20 cellular contexts compared by ENCODE assay signal in the genomic region with DNA sequence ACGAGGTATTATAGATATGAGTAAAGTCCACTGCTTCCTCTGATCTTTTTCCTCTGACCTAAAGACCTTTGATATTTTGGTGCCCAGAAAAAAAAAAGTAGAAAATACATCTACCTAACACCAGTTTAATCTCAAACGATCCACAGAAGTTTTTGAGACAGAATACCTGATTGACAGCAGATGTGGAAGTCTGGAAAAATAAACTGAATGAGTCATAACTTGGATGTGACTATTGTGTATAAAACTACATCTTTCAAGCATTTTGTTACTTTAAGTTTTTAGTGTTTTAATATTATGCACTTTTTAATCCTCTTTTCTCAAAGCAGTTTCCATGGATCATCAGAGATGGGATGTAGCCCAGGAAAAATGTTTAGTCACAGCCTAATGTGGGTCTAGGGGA.
"Had no signal": no experiment of that assay in that cellular context is flagged by ENCODE, and none has a peak within 500 bp of the region (broad histone marks: within the 10 kb centered on the region; RNA-seq: fewer than 3 reads in every experiment).

No MANE protein-coding gene starts in this region.

- H3K4me1 Mint-ChIP-seq: activated CD4-positive, alpha-beta T cell treated with anti-CD3 and anti-CD28 coated beads, Interleukin-2, amount 10 ng/mL, durations not matched to agents 7 days and 5 days; memory B cell; stimulated activated memory B cell treated with anti-CD40 and anti-IgM and Interleukin-4, amounts not matched to agents 10 μg/mL and 1 μg/mL and 100 μg/mL, for 72 hours had no signal

- H3K9me3 Mint-ChIP-seq: activated CD4-positive, alpha-beta T cell treated with anti-CD3 and anti-CD28 coated beads, Interleukin-2, amount 10 ng/mL, durations not matched to agents 7 days and 5 days had no signal

- ATAC-seq: activated T-cell treated with anti-CD3 and anti-CD28 coated beads, Interleukin-2, amount 50 U/mL, for 72 hours; effector memory CD8-positive, alpha-beta T cell; left ventricle myocardium superior; natural killer cell treated with Interleukin-12 subunit alpha and Interleukin-12 subunit beta and Interleukin-15 and Interleukin-18, amount 100 ng/mL, for 72 hours; stimulated activated memory B cell treated with anti-CD40 and anti-IgM and Interleukin-4, amounts not matched to agents 10 μg/mL and 1 μg/mL and 100 μg/mL, for 72 hours had no signal

- H3K9me3 ChIP-seq: thyroid gland had no signal

- H3K4me3 ChIP-seq: thyroid gland had no signal

- DNase-seq: activated CD4-positive, alpha-beta T cell treated with anti-CD3 and anti-CD28 coated beads, Interleukin-2, amount 10 ng/mL, durations not matched to agents 7 days and 5 days; activated CD8-positive, alpha-beta memory T cell treated with anti-CD3 and anti-CD28 coated beads, Interleukin-2, amount 50 U/mL, for 48 hours; activated gamma-delta T cell treated with Interleukin-2 at 50 U/mL for 16 hours; activated T-cell treated with anti-CD3 and anti-CD28 coated beads, Interleukin-2, amount 50 U/mL, for 72 hours; amygdala; cerebellar nuclear complex; dermis blood vessel endothelial cell; effector memory CD8-positive, alpha-beta T cell; glutamatergic neuron; hypothalamus; left ventricle myocardium superior; posterior cingulate gyrus; retina; stimulated activated CD4-positive, alpha-beta T cell treated with anti-CD3 and anti-CD28 coated beads, Interleukin-2, amount 100 ng/mL, for 48 hours; T-helper 9 cell; thyroid gland had no signal

- H3K4me3 Mint-ChIP-seq: activated CD4-positive, alpha-beta T cell treated with anti-CD3 and anti-CD28 coated beads, Interleukin-2, amount 10 ng/mL, durations not matched to agents 7 days and 5 days; activated naive CD8-positive, alpha-beta T cell; activated T-cell treated with anti-CD3 and anti-CD28 coated beads, Interleukin-2, amount 50 U/mL, for 72 hours; effector memory CD8-positive, alpha-beta T cell; memory B cell; natural killer cell treated with Interleukin-12 subunit alpha and Interleukin-12 subunit beta and Interleukin-15 and Interleukin-18, amount 100 ng/mL, for 72 hours; stimulated activated memory B cell treated with anti-CD40 and anti-IgM and Interleukin-4, amounts not matched to agents 10 μg/mL and 1 μg/mL and 100 μg/mL, for 72 hours had no signal

- H3K27ac ChIP-seq: thyroid gland had no signal

- H3K4me1 ChIP-seq: thyroid gland had no signal

- H3K27me3 ChIP-seq: thyroid gland had no signal

- H3K36me3 ChIP-seq: thyroid gland had no signal

- H3K27ac Mint-ChIP-seq: activated CD4-positive, alpha-beta T cell treated with anti-CD3 and anti-CD28 coated beads, Interleukin-2, amount 10 ng/mL, durations not matched to agents 7 days and 5 days; activated naive CD8-positive, alpha-beta T cell; activated T-cell treated with anti-CD3 and anti-CD28 coated beads, Interleukin-2, amount 50 U/mL, for 72 hours; effector memory CD8-positive, alpha-beta T cell; memory B cell; natural killer cell treated with Interleukin-12 subunit alpha and Interleukin-12 subunit beta and Interleukin-15 and Interleukin-18, amount 100 ng/mL, for 72 hours; stimulated activated memory B cell treated with anti-CD40 and anti-IgM and Interleukin-4, amounts not matched to agents 10 μg/mL and 1 μg/mL and 100 μg/mL, for 72 hours had no signal

- H3K27me3 Mint-ChIP-seq: activated CD4-positive, alpha-beta T cell treated with anti-CD3 and anti-CD28 coated beads, Interleukin-2, amount 10 ng/mL, durations not matched to agents 7 days and 5 days; activated naive CD8-positive, alpha-beta T cell; effector memory CD8-positive, alpha-beta T cell; memory B cell; natural killer cell treated with Interleukin-12 subunit alpha and Interleukin-12 subunit beta and Interleukin-15 and Interleukin-18, amount 100 ng/mL, for 72 hours; stimulated activated memory B cell treated with anti-CD40 and anti-IgM and Interleukin-4, amounts not matched to agents 10 μg/mL and 1 μg/mL and 100 μg/mL, for 72 hours had no signal

- H3K36me3 Mint-ChIP-seq: activated naive CD8-positive, alpha-beta T cell; memory B cell; stimulated activated memory B cell treated with anti-CD40 and anti-IgM and Interleukin-4, amounts not matched to agents 10 μg/mL and 1 μg/mL and 100 μg/mL, for 72 hours had no signal
